In the genomic region with DNA sequence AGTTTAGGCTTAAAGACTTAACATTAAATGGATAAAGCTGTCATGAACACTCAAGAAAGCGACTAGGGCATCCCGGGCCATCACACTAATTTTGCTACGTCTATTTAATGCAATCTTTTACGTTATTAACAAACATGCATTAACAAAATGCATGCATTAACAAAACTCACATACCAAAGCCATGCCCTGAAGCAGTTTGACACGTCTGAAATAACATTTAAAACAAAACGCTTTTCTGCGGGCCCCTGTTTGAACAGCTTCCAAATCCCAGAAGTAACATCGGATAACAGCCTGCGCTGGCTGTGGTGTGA, we compare ENCODE assay signal across 1 cellular context.
TF ChIP-seq lines count a peak whose summit lies in the region.

No MANE protein-coding gene starts in this region.

TF ChIP-seq in HepG2, 621 proteins besides CTCF, POLR2A, EP300 and RAD21 (continued from another document):
- TF ChIP-seq, protein P1, sequence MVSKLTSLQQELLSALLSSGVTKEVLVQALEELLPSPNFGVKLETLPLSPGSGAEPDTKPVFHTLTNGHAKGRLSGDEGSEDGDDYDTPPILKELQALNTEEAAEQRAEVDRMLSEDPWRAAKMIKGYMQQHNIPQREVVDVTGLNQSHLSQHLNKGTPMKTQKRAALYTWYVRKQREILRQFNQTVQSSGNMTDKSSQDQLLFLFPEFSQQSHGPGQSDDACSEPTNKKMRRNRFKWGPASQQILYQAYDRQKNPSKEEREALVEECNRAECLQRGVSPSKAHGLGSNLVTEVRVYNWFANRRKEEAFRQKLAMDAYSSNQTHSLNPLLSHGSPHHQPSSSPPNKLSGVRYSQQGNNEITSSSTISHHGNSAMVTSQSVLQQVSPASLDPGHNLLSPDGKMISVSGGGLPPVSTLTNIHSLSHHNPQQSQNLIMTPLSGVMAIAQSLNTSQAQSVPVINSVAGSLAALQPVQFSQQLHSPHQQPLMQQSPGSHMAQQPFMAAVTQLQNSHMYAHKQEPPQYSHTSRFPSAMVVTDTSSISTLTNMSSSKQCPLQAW (CRISPR knock-in tag; IDR thresholded peaks at IDR 0.05) = no peak
- TF ChIP-seq TMF1 (CRISPR knock-in tag; IDR thresholded peaks at IDR 0.05; ENCODE audit: low read depth) = no peak
- TF ChIP-seq ZNF17 (CRISPR knock-in tag; IDR thresholded peaks at IDR 0.05) = no peak
- no peak for TF ChIP-seq ZNF292 (CRISPR knock-in tag; IDR thresholded peaks at IDR 0.05; ENCODE audit: borderline replicate concordance, low read depth)
- no peak for TF ChIP-seq ZNF850 (CRISPR knock-in tag; conservative IDR thresholded peaks at IDR 0.05)
TF ChIP-seq in HepG2: peak in this region for 0.
